In the genomic region with DNA sequence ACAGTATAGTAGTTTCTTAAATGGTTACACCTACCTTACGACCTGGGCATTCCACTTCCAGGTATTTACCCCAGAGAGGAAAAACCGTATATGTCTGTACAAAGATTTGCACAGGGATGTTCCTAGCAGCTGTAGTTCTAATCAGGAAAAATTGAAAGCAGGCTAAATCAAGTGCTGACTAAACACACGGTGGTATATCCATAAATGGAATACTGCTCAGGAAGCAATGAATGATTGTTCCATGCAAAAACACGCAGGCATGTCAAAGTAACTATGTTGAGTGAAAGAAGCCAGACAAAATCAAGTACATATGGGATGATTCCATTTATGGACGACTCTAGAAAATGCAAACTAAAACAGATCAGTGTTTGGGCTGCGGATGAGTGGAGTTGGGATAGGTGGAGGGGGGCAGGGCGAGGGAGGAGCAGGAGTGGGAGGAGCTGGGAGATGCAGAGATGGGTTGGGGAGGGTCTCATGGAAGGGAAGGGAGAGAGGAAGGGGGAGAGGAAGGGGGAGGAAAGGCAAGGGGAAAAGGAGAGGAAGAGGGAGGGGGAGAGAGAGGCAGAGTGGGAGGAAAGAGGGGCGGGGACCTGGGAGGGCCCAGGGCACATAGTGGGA, we compare ENCODE assay signal across 9 cellular contexts. TPM values are rescaled to one million over a fixed set of nuclear protein-coding genes. Genes with fewer than 3 reads are reported as not detected.
A peak's percentile ranks its signal among the peaks of the same experiment; 100 is the strongest.
DNase-seq lines count a peak whose midpoint lies in the region; ATAC-seq, FAIRE-seq and TF ChIP-seq lines count a peak whose summit lies in the region.
"Had no signal": no experiment of that assay in that cellular context is flagged by ENCODE, and none has a peak within 500 bp of the region (broad histone marks: within the 10 kb centered on the region; RNA-seq: fewer than 3 reads in every experiment).

No MANE protein-coding gene starts in this region.

- intact Hi-C loops in Calu3 (cut with micrococcal nuclease; ENCODE audit: unreplicated experiment) (no loop called here), endothelial cell of umbilical vein (cut with micrococcal nuclease) (loop anchor here (2.0 to 10.0 kb wide), 4 partner anchors 344 to 1600 kb away; a partner anchor contains a TSS), prostate gland (cut with DNase I) (loop anchor here (10.0 kb wide), 1 partner anchor 540 kb away; no protein-coding TSS in a partner anchor)

- FAIRE-seq in endothelial cell of umbilical vein (lab: Jason Lieb, UNC): peak; percentile 24
- FAIRE-seq: TTC549 had no signal

- H4K20me1 ChIP-seq in endothelial cell of umbilical vein (replicated peaks; ENCODE audit: control insufficient read depth, extremely low read depth, insufficient read depth, low read length): no peaks in the 10 kb centered on the region

- H3K36me3 ChIP-seq in endothelial cell of umbilical vein (ENCODE audit: control insufficient read depth in 2 of 2, extremely low read depth in 1 of 2, insufficient read depth in 2 of 2, low read length in 2 of 2) (no peaks in the 10 kb centered on the region), prostate gland (no peaks in the 10 kb centered on the region)

- peak overlapping the region; percentile 47 for H3K4me2 ChIP-seq in endothelial cell of umbilical vein (ENCODE audit: insufficient read depth, low read length)

- H3K9me1 ChIP-seq in endothelial cell of umbilical vein (replicated peaks; ENCODE audit: control insufficient read depth, extremely low read depth, insufficient read depth, low read length): no peaks in the 10 kb centered on the region

- no peak for DNase-seq in Calu3
- no peak for DNase-seq in RWPE1 (ENCODE audit: low spot score)
- peak; percentile 57 for DNase-seq in endothelial cell of umbilical vein (ENCODE audit: low read depth, low spot score)
- DNase-seq in prostate gland (ENCODE audit: low spot score): no peak
- no peak for DNase-seq in Kasumi-1 (lab: John Stamatoyannopoulos, UW)

- BruUV-seq in Calu3 (replicated peaks; lab: Mats Ljungman, UMichigan) (no TSS peak), endothelial cell of umbilical vein (replicated peaks; lab: Mats Ljungman, UMichigan) (no TSS peak)

- no peaks in the 10 kb centered on the region for H3K9me3 ChIP-seq in endothelial cell of umbilical vein (replicated peaks; ENCODE audit: control insufficient read depth, insufficient read depth, low read length)
- no peaks in the 10 kb centered on the region for H3K9me3 ChIP-seq in prostate gland

- TF ChIP-seq POLR2A in endothelial cell of umbilical vein (IDR thresholded peaks at IDR 0.05; ENCODE audit: low read depth, low read length): no peak
- no peak for TF ChIP-seq POLR2A in prostate gland (IDR thresholded peaks at IDR 0.05)

- H3K9ac ChIP-seq in endothelial cell of umbilical vein (replicated peaks; ENCODE audit: extremely low read depth, insufficient read depth, low read length): no peak overlapping the region

- peak overlapping the region; percentile 95 for H3K4me3 Mint-ChIP-seq in Calu3 (ENCODE audit: low read depth, unreplicated experiment)

- H3K4me1 ChIP-seq in endothelial cell of umbilical vein (ENCODE audit: control insufficient read depth, extremely low read depth, insufficient read depth, low read length): peaks cover 12% of the 10 kb centered on the region
- no peaks in the 10 kb centered on the region for H3K4me1 ChIP-seq in prostate gland (replicated peaks)

- H3K4me3 ChIP-seq in endothelial cell of umbilical vein (replicated peaks in 1 of 3; ENCODE audit: insufficient read depth in 1 of 3, low read depth in 1 of 3, low read length in 3 of 3): peak overlapping the region in 1 of 3 experiments; percentile 84
- peak overlapping the region; percentile 77 to 87 for H3K4me3 ChIP-seq in prostate gland

- CTCF ChIA-PET in Calu3 (lab: Charles Lee) (no interaction called here), RWPE1 (lab: Yijun Ruan, JAX) (no interaction called here), endothelial cell of umbilical vein (lab: Charles Lee) (interaction anchor here (1.7 kb wide), 1 partner anchor 14 kb away, joined by 7 read pairs; no protein-coding TSS in a partner anchor)

- 24% methylated on average over 8 of the region's 8 CpGs for WGBS in prostate gland

- peaks cover 4% of the 10 kb centered on the region for H3K4me1 Mint-ChIP-seq in Calu3 (ENCODE audit: low read depth, unreplicated experiment)

- POLR2A ChIA-PET in RWPE1 (lab: Yijun Ruan, JAX; ENCODE audit: low non-redundant PET) (interaction anchor here (0.6 kb wide), 1 partner anchor 270 kb away, joined by 3 read pairs; no protein-coding TSS in a partner anchor), endothelial cell of umbilical vein (lab: Charles Lee) (interaction anchor here (0.6 kb wide), 1 partner anchor 424 kb away, joined by 4 read pairs; no protein-coding TSS in a partner anchor)

- H3K27me3 ChIP-seq in endothelial cell of umbilical vein (ENCODE audit: control insufficient read depth in 2 of 2, insufficient read depth in 2 of 2, low read length in 2 of 2): peaks cover 1 to 10% of the 10 kb centered on the region in 2 experiments
- no peaks in the 10 kb centered on the region for H3K27me3 ChIP-seq in prostate gland (replicated peaks; ENCODE audit: insufficient read depth)

- ATAC-seq in HG03442 (IDR thresholded peaks at IDR 0.05; ENCODE audit: unreplicated experiment) (no peak), GM21737 (IDR thresholded peaks at IDR 0.05; ENCODE audit: unreplicated experiment) (no peak), HG02840 (IDR thresholded peaks at IDR 0.05; ENCODE audit: low FRiP score, unreplicated experiment) (no peak)

- peaks cover 20% of the 10 kb centered on the region for H3K36me3 Mint-ChIP-seq in Calu3 (ENCODE audit: insufficient read depth, unreplicated experiment)

- peak overlapping the region; percentile 27 for H3K27ac Mint-ChIP-seq in Calu3 (ENCODE audit: unreplicated experiment)

- H3K79me2 ChIP-seq in endothelial cell of umbilical vein (ENCODE audit: control insufficient read depth, insufficient read depth, low read length): no peaks in the 10 kb centered on the region

- H3K9me3 Mint-ChIP-seq in Calu3 (ENCODE audit: low read depth, unreplicated experiment): peaks cover 2% of the 10 kb centered on the region

- TF ChIP-seq CTCF in Calu3 (IDR thresholded peaks at IDR 0.05; ENCODE audit: unreplicated experiment): no peak
- TF ChIP-seq CTCF in RWPE1 (conservative IDR thresholded peaks at IDR 0.05; ENCODE audit: low read depth): no peak
- TF ChIP-seq CTCF in endothelial cell of umbilical vein (IDR thresholded peaks at IDR 0.05; ENCODE audit: extremely low read depth in 1 of 2, insufficient read depth in 1 of 2, low read depth in 1 of 2, low read length in 2 of 2): no peak
- TF ChIP-seq CTCF in prostate gland (IDR thresholded peaks at IDR 0.05): no peak

- H3K27ac ChIP-seq in RWPE1 (peak overlapping the region; percentile 89), endothelial cell of umbilical vein (ENCODE audit: insufficient read depth, low read depth, low read length) (no peak overlapping the region), prostate gland (peak overlapping the region; percentile 34 to 87)

- peak overlapping the region; percentile 82 for H2AFZ ChIP-seq in endothelial cell of umbilical vein (ENCODE audit: low read depth, low read length)

- no peaks in the 10 kb centered on the region for H3K27me3 Mint-ChIP-seq in Calu3 (ENCODE audit: unreplicated experiment)

- dilution Hi-C loops in endothelial cell of umbilical vein (cut with MboI; ENCODE audit: extremely low pct_ligation_motif_present, low sequenced_read_pairs): no loop called here

TF ChIP-seq in endothelial cell of umbilical vein, 7 proteins besides CTCF, POLR2A, EP300 and RAD21:
- no peak for TF ChIP-seq FOS (IDR thresholded peaks at IDR 0.05; ENCODE audit: borderline replicate concordance, insufficient read depth, low read length)
- TF ChIP-seq EZH2 (IDR thresholded peaks at IDR 0.05; ENCODE audit: borderline replicate concordance, low read depth, low read length, severe bottlenecking): no peak
- TF ChIP-seq MYC (IDR thresholded peaks at IDR 0.05; ENCODE audit: low read depth, low read length): no peak
- TF ChIP-seq, protein P1, sequence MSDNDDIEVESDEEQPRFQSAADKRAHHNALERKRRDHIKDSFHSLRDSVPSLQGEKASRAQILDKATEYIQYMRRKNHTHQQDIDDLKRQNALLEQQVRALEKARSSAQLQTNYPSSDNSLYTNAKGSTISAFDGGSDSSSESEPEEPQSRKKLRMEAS (IDR thresholded peaks at IDR 0.05; ENCODE audit: insufficient read depth, insufficient read length): no peak
- no peak for TF ChIP-seq JUN (IDR thresholded peaks at IDR 0.05; ENCODE audit: borderline replicate concordance, insufficient read depth, insufficient read length, low read depth)
- no peak for TF ChIP-seq GATA2 (IDR thresholded peaks at IDR 0.05; ENCODE audit: insufficient read depth, insufficient read length, low read depth, low read length)
- no peak for TF ChIP-seq POLR2AphosphoS5 (IDR thresholded peaks at IDR 0.05; ENCODE audit: insufficient read depth, low read depth, low read length)

RNA-seq across cellular contexts. Expression of a gene that starts 0.5 kb away (rescaled TPM):
- 10.5 and 12.6 TPM in 2 replicates for total RNA-seq in Calu3 (2022)
- 16.2 and 19.4 TPM in 2 replicates for total RNA-seq in endothelial cell of umbilical vein
- 19.6 and 20.6 TPM in 2 replicates for polyA plus RNA-seq in endothelial cell of umbilical vein
- polyA plus RNA-seq in endothelial cell of umbilical vein (2011; cell fraction: cytosol; rRNA removed): 21.3 and 22.9 TPM in 2 replicates
- polyA plus RNA-seq in endothelial cell of umbilical vein (2011; cell fraction: nucleus; rRNA removed): 13.8 and 16.1 TPM in 2 replicates
- 20.5 and 24.7 TPM in 2 replicates for polyA plus RNA-seq in endothelial cell of umbilical vein (2012)
- 10.1 and 10.5 TPM in 2 replicates for polyA minus RNA-seq in endothelial cell of umbilical vein
- 4.1 TPM for polyA minus RNA-seq in endothelial cell of umbilical vein (2011; cell fraction: cytosol; rRNA and poly(A)+ RNA removed)
- polyA minus RNA-seq in endothelial cell of umbilical vein (2011; cell fraction: nucleus; rRNA and poly(A)+ RNA removed): 2.2 and 3.2 TPM in 2 replicates
- total RNA-seq in prostate gland: 10 to 100 TPM; 21.2 to 24.5 TPM
